1 cellular context compared by ENCODE assay signal in the genomic region with DNA sequence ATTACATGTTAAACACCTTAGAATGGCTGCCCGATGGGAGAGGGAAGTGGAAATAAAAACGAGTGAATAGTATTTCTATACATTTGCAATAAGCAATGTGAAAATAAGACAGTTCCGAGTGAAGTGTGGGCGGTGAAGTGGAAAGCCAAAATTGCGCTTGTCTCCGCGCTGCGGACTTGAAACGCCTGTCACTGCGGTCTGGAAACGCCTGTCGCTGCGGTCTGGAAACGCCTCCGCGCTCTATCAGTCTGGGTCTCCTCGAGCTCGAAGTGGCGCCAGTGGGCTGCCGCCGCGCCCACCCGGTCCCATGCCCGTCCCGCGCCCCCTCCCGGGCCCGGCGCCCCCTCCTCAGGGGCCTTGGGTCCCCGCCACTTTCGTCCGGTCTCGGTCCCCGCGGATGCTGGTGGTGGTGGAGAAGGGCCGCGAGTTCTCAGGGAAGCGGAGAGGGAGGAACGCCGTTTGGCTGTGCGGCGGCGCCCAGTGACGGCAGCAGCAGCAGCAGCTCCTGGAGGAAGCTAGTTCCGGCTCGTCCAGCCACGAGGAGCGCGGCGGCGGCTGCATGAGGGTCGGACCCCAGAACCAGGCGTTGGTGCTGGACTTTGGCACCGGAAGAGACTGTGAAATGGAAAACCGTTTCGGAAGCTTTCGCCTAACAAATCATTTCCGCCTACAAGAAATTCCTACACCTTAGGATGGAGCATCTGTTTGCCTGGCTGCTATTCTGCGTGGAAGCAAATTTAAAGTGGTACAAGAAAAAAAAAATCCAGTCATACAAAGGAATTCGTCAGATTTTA.
TF ChIP-seq lines count a peak whose summit lies in the region.

No MANE protein-coding gene starts in this region.

TF ChIP-seq in HEK293, 187 proteins besides CTCF, POLR2A, EP300 and RAD21 (continued from another document and continues in another):
- TF ChIP-seq ZFP69B (tag by site-specific recombination; IDR thresholded peaks at IDR 0.05), result 0 out of 2 replicates have a peak, but pooled peaks have one; percentile 34
- TF ChIP-seq OSR2 (tag by site-specific recombination; IDR thresholded peaks at IDR 0.05), result peak; percentile 70
- TF ChIP-seq ZNF121 (tag by site-specific recombination; IDR thresholded peaks at IDR 0.05), result no peak
- TF ChIP-seq ZNF645 (tag by site-specific recombination; IDR thresholded peaks at IDR 0.05), result no peak
- no peak; the same call in 1 of the 2 replicates for TF ChIP-seq MEIS1 (CRISPR knock-in tag; IDR thresholded peaks at IDR 0.05; ENCODE audit: borderline replicate concordance)
- peak; percentile 88 for TF ChIP-seq ZNF600 (tag by site-specific recombination; IDR thresholded peaks at IDR 0.05)
- no peak for TF ChIP-seq ZNF837 (tag by site-specific recombination; IDR thresholded peaks at IDR 0.05)
- peak; percentile 58 for TF ChIP-seq KLF9 (tag by site-specific recombination; IDR thresholded peaks at IDR 0.05; ENCODE audit: low read depth)
- TF ChIP-seq ZNF324 (tag by site-specific recombination; IDR thresholded peaks at IDR 0.05), result 0 out of 2 replicates have a peak, but pooled peaks have one; percentile 28
- TF ChIP-seq ZIC2 (tag by site-specific recombination; IDR thresholded peaks at IDR 0.05), result no peak
- TF ChIP-seq, protein P1, sequence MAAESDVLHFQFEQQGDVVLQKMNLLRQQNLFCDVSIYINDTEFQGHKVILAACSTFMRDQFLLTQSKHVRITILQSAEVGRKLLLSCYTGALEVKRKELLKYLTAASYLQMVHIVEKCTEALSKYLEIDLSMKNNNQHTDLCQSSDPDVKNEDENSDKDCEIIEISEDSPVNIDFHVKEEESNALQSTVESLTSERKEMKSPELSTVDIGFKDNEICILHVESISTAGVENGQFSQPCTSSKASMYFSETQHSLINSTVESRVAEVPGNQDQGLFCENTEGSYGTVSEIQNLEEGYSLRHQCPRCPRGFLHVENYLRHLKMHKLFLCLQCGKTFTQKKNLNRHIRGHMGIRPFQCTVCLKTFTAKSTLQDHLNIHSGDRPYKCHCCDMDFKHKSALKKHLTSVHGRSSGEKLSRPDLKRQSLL (tag by site-specific recombination; IDR thresholded peaks at IDR 0.05), result 0 out of 2 replicates have a peak, but pooled peaks have one; percentile 12
- no peak for TF ChIP-seq ZNF548 (tag by site-specific recombination; IDR thresholded peaks at IDR 0.05)
- TF ChIP-seq ZNF747 (tag by site-specific recombination; IDR thresholded peaks at IDR 0.05), result no peak
- TF ChIP-seq ZXDB (tag by site-specific recombination; IDR thresholded peaks at IDR 0.05), result peak; percentile 67
- no peak for TF ChIP-seq TRIM28 (IDR thresholded peaks at IDR 0.05; ENCODE audit: borderline replicate concordance, low read length)
- peak; percentile 93 for TF ChIP-seq ZBTB8A (tag by site-specific recombination; IDR thresholded peaks at IDR 0.05)
- TF ChIP-seq, protein P2, sequence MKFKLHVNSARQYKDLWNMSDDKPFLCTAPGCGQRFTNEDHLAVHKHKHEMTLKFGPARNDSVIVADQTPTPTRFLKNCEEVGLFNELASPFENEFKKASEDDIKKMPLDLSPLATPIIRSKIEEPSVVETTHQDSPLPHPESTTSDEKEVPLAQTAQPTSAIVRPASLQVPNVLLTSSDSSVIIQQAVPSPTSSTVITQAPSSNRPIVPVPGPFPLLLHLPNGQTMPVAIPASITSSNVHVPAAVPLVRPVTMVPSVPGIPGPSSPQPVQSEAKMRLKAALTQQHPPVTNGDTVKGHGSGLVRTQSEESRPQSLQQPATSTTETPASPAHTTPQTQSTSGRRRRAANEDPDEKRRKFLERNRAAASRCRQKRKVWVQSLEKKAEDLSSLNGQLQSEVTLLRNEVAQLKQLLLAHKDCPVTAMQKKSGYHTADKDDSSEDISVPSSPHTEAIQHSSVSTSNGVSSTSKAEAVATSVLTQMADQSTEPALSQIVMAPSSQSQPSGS (tag by site-specific recombination; IDR thresholded peaks at IDR 0.05; ENCODE audit: low read depth), result no peak
- no peak for TF ChIP-seq ZNF843 (tag by site-specific recombination; IDR thresholded peaks at IDR 0.05)
- TF ChIP-seq YY1 (tag by site-specific recombination; IDR thresholded peaks at IDR 0.05), result no peak
- TF ChIP-seq ZNF341 (tag by site-specific recombination; IDR thresholded peaks at IDR 0.05; ENCODE audit: low read depth), result peak; percentile 77
- TF ChIP-seq, protein P3, sequence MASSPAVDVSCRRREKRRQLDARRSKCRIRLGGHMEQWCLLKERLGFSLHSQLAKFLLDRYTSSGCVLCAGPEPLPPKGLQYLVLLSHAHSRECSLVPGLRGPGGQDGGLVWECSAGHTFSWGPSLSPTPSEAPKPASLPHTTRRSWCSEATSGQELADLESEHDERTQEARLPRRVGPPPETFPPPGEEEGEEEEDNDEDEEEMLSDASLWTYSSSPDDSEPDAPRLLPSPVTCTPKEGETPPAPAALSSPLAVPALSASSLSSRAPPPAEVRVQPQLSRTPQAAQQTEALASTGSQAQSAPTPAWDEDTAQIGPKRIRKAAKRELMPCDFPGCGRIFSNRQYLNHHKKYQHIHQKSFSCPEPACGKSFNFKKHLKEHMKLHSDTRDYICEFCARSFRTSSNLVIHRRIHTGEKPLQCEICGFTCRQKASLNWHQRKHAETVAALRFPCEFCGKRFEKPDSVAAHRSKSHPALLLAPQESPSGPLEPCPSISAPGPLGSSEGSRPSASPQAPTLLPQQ (tag by site-specific recombination; IDR thresholded peaks at IDR 0.05), result peak; percentile 56; the same call in 1 of the 2 replicates
- TF ChIP-seq ZNF830 (tag by site-specific recombination; IDR thresholded peaks at IDR 0.05; ENCODE audit: low read depth), result no peak
- TF ChIP-seq ZNF530 (tag by site-specific recombination; IDR thresholded peaks at IDR 0.05; ENCODE audit: low read depth), result no peak
- no peak for TF ChIP-seq INSM2 (tag by site-specific recombination; IDR thresholded peaks at IDR 0.05)
- TF ChIP-seq, protein P4, sequence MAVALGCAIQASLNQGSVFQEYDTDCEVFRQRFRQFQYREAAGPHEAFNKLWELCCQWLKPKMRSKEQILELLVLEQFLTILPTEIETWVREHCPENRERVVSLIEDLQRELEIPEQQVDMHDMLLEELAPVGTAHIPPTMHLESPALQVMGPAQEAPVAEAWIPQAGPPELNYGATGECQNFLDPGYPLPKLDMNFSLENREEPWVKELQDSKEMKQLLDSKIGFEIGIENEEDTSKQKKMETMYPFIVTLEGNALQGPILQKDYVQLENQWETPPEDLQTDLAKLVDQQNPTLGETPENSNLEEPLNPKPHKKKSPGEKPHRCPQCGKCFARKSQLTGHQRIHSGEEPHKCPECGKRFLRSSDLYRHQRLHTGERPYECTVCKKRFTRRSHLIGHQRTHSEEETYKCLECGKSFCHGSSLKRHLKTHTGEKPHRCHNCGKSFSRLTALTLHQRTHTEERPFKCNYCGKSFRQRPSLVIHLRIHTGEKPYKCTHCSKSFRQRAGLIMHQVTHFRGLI (tag by site-specific recombination; IDR thresholded peaks at IDR 0.05), result no peak
- no peak for TF ChIP-seq ZSCAN16 (tag by site-specific recombination; IDR thresholded peaks at IDR 0.05)
- peak; percentile 66; the same call in 1 of the 2 replicates for TF ChIP-seq KLF8 (tag by site-specific recombination; IDR thresholded peaks at IDR 0.05)
- 0 out of 2 replicates have a peak, but pooled peaks have one; percentile 16 for TF ChIP-seq ZNF423 (tag by site-specific recombination; IDR thresholded peaks at IDR 0.05)
- TF ChIP-seq KLF7 (tag by site-specific recombination; IDR thresholded peaks at IDR 0.05; ENCODE audit: borderline replicate concordance), result no peak
- TF ChIP-seq ZNF791 (tag by site-specific recombination; IDR thresholded peaks at IDR 0.05), result no peak
- 0 out of 2 replicates have a peak, but pooled peaks have one; percentile 21 for TF ChIP-seq ZBTB1 (tag by site-specific recombination; IDR thresholded peaks at IDR 0.05)
- TF ChIP-seq ZNF561 (tag by site-specific recombination; IDR thresholded peaks at IDR 0.05; ENCODE audit: borderline replicate concordance), result no peak
- TF ChIP-seq ZSCAN30 (tag by site-specific recombination; IDR thresholded peaks at IDR 0.05), result 0 out of 2 replicates have a peak, but pooled peaks have one; percentile 59
- TF ChIP-seq ZNF660 (tag by site-specific recombination; IDR thresholded peaks at IDR 0.05), result 0 out of 2 replicates have a peak, but pooled peaks have one; percentile 44
- no peak for TF ChIP-seq ZNF664 (tag by site-specific recombination; IDR thresholded peaks at IDR 0.05)
- TF ChIP-seq ZNF404 (tag by site-specific recombination; IDR thresholded peaks at IDR 0.05), result no peak
- TF ChIP-seq KLF16 (tag by site-specific recombination; IDR thresholded peaks at IDR 0.05), result peak; percentile 77
- TF ChIP-seq, protein P5, sequence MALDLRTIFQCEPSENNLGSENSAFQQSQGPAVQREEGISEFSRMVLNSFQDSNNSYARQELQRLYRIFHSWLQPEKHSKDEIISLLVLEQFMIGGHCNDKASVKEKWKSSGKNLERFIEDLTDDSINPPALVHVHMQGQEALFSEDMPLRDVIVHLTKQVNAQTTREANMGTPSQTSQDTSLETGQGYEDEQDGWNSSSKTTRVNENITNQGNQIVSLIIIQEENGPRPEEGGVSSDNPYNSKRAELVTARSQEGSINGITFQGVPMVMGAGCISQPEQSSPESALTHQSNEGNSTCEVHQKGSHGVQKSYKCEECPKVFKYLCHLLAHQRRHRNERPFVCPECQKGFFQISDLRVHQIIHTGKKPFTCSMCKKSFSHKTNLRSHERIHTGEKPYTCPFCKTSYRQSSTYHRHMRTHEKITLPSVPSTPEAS (tag by site-specific recombination; IDR thresholded peaks at IDR 0.05), result no peak
- TF ChIP-seq, protein P6, sequence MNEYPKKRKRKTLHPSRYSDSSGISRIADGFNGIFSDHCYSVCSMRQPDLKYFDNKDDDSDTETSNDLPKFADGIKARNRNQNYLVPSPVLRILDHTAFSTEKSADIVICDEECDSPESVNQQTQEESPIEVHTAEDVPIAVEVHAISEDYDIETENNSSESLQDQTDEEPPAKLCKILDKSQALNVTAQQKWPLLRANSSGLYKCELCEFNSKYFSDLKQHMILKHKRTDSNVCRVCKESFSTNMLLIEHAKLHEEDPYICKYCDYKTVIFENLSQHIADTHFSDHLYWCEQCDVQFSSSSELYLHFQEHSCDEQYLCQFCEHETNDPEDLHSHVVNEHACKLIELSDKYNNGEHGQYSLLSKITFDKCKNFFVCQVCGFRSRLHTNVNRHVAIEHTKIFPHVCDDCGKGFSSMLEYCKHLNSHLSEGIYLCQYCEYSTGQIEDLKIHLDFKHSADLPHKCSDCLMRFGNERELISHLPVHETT (tag by site-specific recombination; IDR thresholded peaks at IDR 0.05), result no peak
- TF ChIP-seq ZFHX2 (tag by site-specific recombination; conservative IDR thresholded peaks at IDR 0.05), result peak; percentile 92
- TF ChIP-seq IKZF3 (tag by site-specific recombination; IDR thresholded peaks at IDR 0.05), result 0 out of 2 replicates have a peak, but pooled peaks have one; percentile 13
- no peak for TF ChIP-seq BCL11A (tag by site-specific recombination; IDR thresholded peaks at IDR 0.05; ENCODE audit: low read depth)
- TF ChIP-seq ZNF37A (tag by site-specific recombination; IDR thresholded peaks at IDR 0.05), result no peak
- no peak for TF ChIP-seq ZNF354C (tag by site-specific recombination; IDR thresholded peaks at IDR 0.05; ENCODE audit: borderline replicate concordance, low read depth)
- no peak for TF ChIP-seq ZNF473 (tag by site-specific recombination; IDR thresholded peaks at IDR 0.05)
- no peak for TF ChIP-seq GLI2 (tag by site-specific recombination; IDR thresholded peaks at IDR 0.05; ENCODE audit: borderline replicate concordance, low read depth)
- no peak for TF ChIP-seq ZNF157 (tag by site-specific recombination; IDR thresholded peaks at IDR 0.05)
- no peak for TF ChIP-seq ZNF626 (tag by site-specific recombination; IDR thresholded peaks at IDR 0.05)
- no peak for TF ChIP-seq ZNF239 (tag by site-specific recombination; IDR thresholded peaks at IDR 0.05)
- no peak for TF ChIP-seq ZNF280D (tag by site-specific recombination; IDR thresholded peaks at IDR 0.05)
- TF ChIP-seq MZF1 (tag by site-specific recombination; IDR thresholded peaks at IDR 0.05; ENCODE audit: borderline replicate concordance), result no peak
